Comparison of ENCODE assay signal across 21 cellular contexts in genomic region chr5:111200828-111201227, GRCh38. TPM values are rescaled to one million over a fixed set of nuclear protein-coding genes. Genes with fewer than 3 reads are reported as not detected.
DNase-seq lines count a peak whose midpoint lies in the region; ATAC-seq, FAIRE-seq and TF ChIP-seq lines count a peak whose summit lies in the region.
"Had no signal": no experiment of that assay in that cellular context is flagged by ENCODE, and none has a peak within 500 bp of the region (broad histone marks: within the 10 kb centered on the region; RNA-seq: fewer than 3 reads in every experiment).

No MANE protein-coding gene starts in this region.

- in situ Hi-C loops in GM12878 (cut with MboI) = no loop called here

- TF ChIP-seq POLR2A in GM12878 (IDR thresholded peaks at IDR 0.05; ENCODE audit: low read depth, low read length) = no peak

- H3K27me3 ChIP-seq in GM12878 (replicated peaks in 1 of 2; ENCODE audit: control insufficient read depth in 2 of 2, insufficient read depth in 2 of 2, low read length in 1 of 2) = no peaks in the 10 kb centered on the region
- H3K27me3 ChIP-seq: BLaER1 had no signal

- no peak for TF ChIP-seq RAD21 in GM12878 (IDR thresholded peaks at IDR 0.05; ENCODE audit: insufficient read depth, low read depth, low read length)

- H3K4me2 ChIP-seq in GM12878 (ENCODE audit: control insufficient read depth, insufficient read depth) = no peak overlapping the region
- H3K4me2 ChIP-seq: BLaER1, GM23338 had no signal

- intact Hi-C loops in GM12878 (cut with micrococcal nuclease; ENCODE audit: unreplicated experiment) = no loop called here

- RAD21 ChIA-PET in GM12878 (lab: Charles Lee; ENCODE audit: unreplicated experiment) = interaction anchor here (0.8 to 2.8 kb wide), 6 partner anchors 10 to 445 kb away, joined by 3 to 7 read pairs (median 3); no protein-coding TSS in a partner anchor

- POLR2A ChIA-PET in HEK293 (lab: Yijun Ruan, JAX) (no interaction called here), GM12878 (lab: Charles Lee) (interaction anchor here (0.6 to 1.3 kb wide), 3 partner anchors 11 to 133 kb away, joined by 3 to 4 read pairs (median 4); partner anchors contain the start of gene CAMK4)

- H3K27ac ChIP-seq in HEK293 (ENCODE audit: extremely low read depth, low read depth, low read length) (no peak overlapping the region), GM12878 (ENCODE audit: control insufficient read depth, insufficient read depth) (no peak overlapping the region), caudate nucleus (ENCODE audit: low read depth, low read length) (no peak overlapping the region)
- H3K27ac ChIP-seq: BLaER1 had no signal

- BruUV-seq in GM12878 (replicated peaks; lab: Mats Ljungman, UMichigan) = no TSS peak

- 93% methylated on average over 1 of the region's 1 CpG for WGBS in GM12878 (ENCODE audit: insufficient coverage, insufficient replicate concordance, low lambda C conversion rate, missing lambda C conversion rate)

- H3K9me3 ChIP-seq in HEK293 (ENCODE audit: control insufficient read depth, insufficient read depth, low read depth, low read length) (no peaks in the 10 kb centered on the region), GM12878 (replicated peaks; ENCODE audit: control insufficient read depth, insufficient read depth, low read length) (no peaks in the 10 kb centered on the region)
- H3K9me3 ChIP-seq: BLaER1 had no signal

- no peaks in the 10 kb centered on the region for H4K20me1 ChIP-seq in GM12878 (ENCODE audit: control insufficient read depth, insufficient read depth)
- H4K20me1 ChIP-seq: BLaER1 had no signal

- H3K4me3 ChIP-seq in HEK293 (ENCODE audit: low read depth, low read length) (no peak overlapping the region), GM12878 (no peak overlapping the region)
- H3K4me3 ChIP-seq: BLaER1, GM23338, K562 had no signal

- H3K79me2 ChIP-seq in GM12878 (ENCODE audit: control insufficient read depth, insufficient read depth, low read length) = no peaks in the 10 kb centered on the region

- H2AFZ ChIP-seq in GM12878 (ENCODE audit: control insufficient read depth, low read depth, low read length) = no peak overlapping the region; the same call in 1 of the 2 replicates
- H2AFZ ChIP-seq: GM23338 had no signal

- SMC1A ChIA-PET in GM12878 (lab: Charles Lee; ENCODE audit: uncharacterized antibody, unreplicated experiment) = interaction anchor here (1.0 to 3.7 kb wide), 14 partner anchors 9 to 78 kb away, joined by 3 to 17 read pairs (median 4); partner anchors contain the start of gene CAMK4

- no peak for TF ChIP-seq EP300 in GM12878 (IDR thresholded peaks at IDR 0.05; ENCODE audit: borderline replicate concordance in 1 of 2, control insufficient read depth in 1 of 2, low read depth in 2 of 2, low read length in 2 of 2)

- H3K36me3 ChIP-seq in HEK293 (ENCODE audit: control insufficient read depth in 2 of 2, insufficient read depth in 1 of 2, low read length in 2 of 2) = no peaks in the 10 kb centered on the region
- H3K36me3 ChIP-seq in GM12878 (ENCODE audit: control insufficient read depth in 2 of 2, insufficient read depth in 2 of 2, low read length in 1 of 2) = no peaks in the 10 kb centered on the region
- H3K36me3 ChIP-seq: BLaER1 had no signal

- DNase-seq in NCI-H2107 treated with DMSO at 0.1 percent for 48 hours (lab: John Stamatoyannopoulos, UW; ENCODE audit: unreplicated experiment) (peak; percentile 41), NCI-H2107 (lab: John Stamatoyannopoulos, UW) (no peak), GM12878 (ENCODE audit: low read depth, low spot score) (no peak), caudate nucleus (lab: John Stamatoyannopoulos, UW) (no peak), NCI-H2171 treated with DMSO at 0.1 percent for 48 hours (lab: John Stamatoyannopoulos, UW) (no peak)
- DNase-seq: 8988T; Calu3; CD4-positive, alpha-beta memory T cell; DMS53; GDM1; IMR-90 had no signal

- no peak overlapping the region for H3K9ac ChIP-seq in GM12878 (ENCODE audit: control insufficient read depth, insufficient read depth, low read length)
- H3K9ac ChIP-seq: BLaER1 had no signal

- FAIRE-seq in GM12878 (lab: Jason Lieb, UNC) = no peak
- FAIRE-seq: GM19239, H54, HTR-8/SVneo, K562 had no signal

- TF ChIP-seq CTCF in HEK293 (tag by site-specific recombination; IDR thresholded peaks at IDR 0.05) (no peak), GM12878 (IDR thresholded peaks at IDR 0.05 in 2 of 3, conservative IDR thresholded peaks at IDR 0.05 in 1 of 3; ENCODE audit: control insufficient read depth in 2 of 3, extremely low read depth in 1 of 3, insufficient read depth in 1 of 3, low read depth in 3 of 3, low read length in 3 of 3) (no peak)

- CTCF ChIA-PET in HEK293 (lab: Yijun Ruan, JAX) (interaction anchor here (0.8 kb wide), 1 partner anchor 78 kb away, joined by 3 read pairs; no protein-coding TSS in a partner anchor), GM12878 (lab: Yijun Ruan, JAX) (interaction anchor here (0.8 to 2.8 kb wide), 8 partner anchors 10 to 77 kb away, joined by 3 to 12 read pairs (median 4); no protein-coding TSS in a partner anchor)

- ATAC-seq in GM18858 (IDR thresholded peaks at IDR 0.05; ENCODE audit: unreplicated experiment) (peak; percentile 55), GM12878 (peak; percentile 70), GM21619 (IDR thresholded peaks at IDR 0.05; ENCODE audit: unreplicated experiment) (no peak)
- ATAC-seq: GM23338, HCT116, K562 had no signal

- H3K4me1 ChIP-seq in HEK293 (ENCODE audit: control insufficient read depth, insufficient read depth, low read length) (peaks cover 14% of the 10 kb centered on the region; the same call in 1 of the 2 replicates), GM12878 (ENCODE audit: control insufficient read depth, insufficient read depth, low read length) (peaks cover 13% of the 10 kb centered on the region)
- H3K4me1 ChIP-seq: BLaER1 had no signal

TF ChIP-seq in HEK293, 187 proteins besides CTCF, POLR2A, EP300 and RAD21 (continues in another document):
- no peak for TF ChIP-seq KLF10 (tag by site-specific recombination; IDR thresholded peaks at IDR 0.05)
- no peak for TF ChIP-seq RBAK (tag by site-specific recombination; IDR thresholded peaks at IDR 0.05)
- TF ChIP-seq ZSCAN18 (tag by site-specific recombination; IDR thresholded peaks at IDR 0.05) = no peak
- TF ChIP-seq ZNF580 (tag by site-specific recombination; IDR thresholded peaks at IDR 0.05) = no peak; the same call in 1 of the 2 replicates
- TF ChIP-seq ZNF791 (tag by site-specific recombination; IDR thresholded peaks at IDR 0.05) = no peak
- no peak for TF ChIP-seq ZNF558 (tag by site-specific recombination; IDR thresholded peaks at IDR 0.05)

TF ChIP-seq in GM12878, 131 proteins besides CTCF, POLR2A, EP300 and RAD21 (continues in another document):
- no peak for TF ChIP-seq TCF7 (IDR thresholded peaks at IDR 0.05; ENCODE audit: borderline replicate concordance)
- no peak for TF ChIP-seq RFX5 (IDR thresholded peaks at IDR 0.05; ENCODE audit: low read depth, low read length)
- no peak for TF ChIP-seq ZNF217 (IDR thresholded peaks at IDR 0.05)
- no peak for TF ChIP-seq EED (IDR thresholded peaks at IDR 0.05; ENCODE audit: low read depth)
- no peak for TF ChIP-seq JUND (IDR thresholded peaks at IDR 0.05; ENCODE audit: low read depth, low read length)
- TF ChIP-seq CHD2 (IDR thresholded peaks at IDR 0.05; ENCODE audit: borderline replicate concordance, low read depth, low read length) = no peak
- no peak for TF ChIP-seq CEBPZ (IDR thresholded peaks at IDR 0.05; ENCODE audit: low read depth, low read length)
- TF ChIP-seq RB1 (IDR thresholded peaks at IDR 0.05; ENCODE audit: borderline replicate concordance) = no peak
- no peak for TF ChIP-seq ATF7 (IDR thresholded peaks at IDR 0.05; ENCODE audit: low read depth)
- TF ChIP-seq IRF4 (IDR thresholded peaks at IDR 0.05; ENCODE audit: low read depth, low read length) = no peak
- no peak for TF ChIP-seq EGR1 (IDR thresholded peaks at IDR 0.05; ENCODE audit: borderline replicate concordance in 1 of 2, low read depth in 2 of 2, low read length in 2 of 2)

RNA-seq across cellular contexts. Expression of gene CAMK4, which starts 23.4 kb away (rescaled TPM):
- 79.4 and 87.6 TPM in 2 replicates for total RNA-seq in GM12878 (2013; cell fraction: nucleolus; rRNA removed)
- total RNA-seq in GM12878 (2014; rRNA removed) (31.5 and 34.5 TPM in 2 replicates), GM12878 (2014; rRNA removed; fragmentation: Illumina TruSeq; extraction: Trizol) (51.0 and 55.6 TPM in 2 replicates), GM12878 (2021) (51.9 and 54.4 TPM in 2 replicates)
- polyA plus RNA-seq in GM12878 (2011; ENCODE audit: low read depth) = 10.7 TPM
- polyA plus RNA-seq in GM12878 (2011; rRNA removed) (35.8 and 47.1 TPM in 2 replicates), GM12878 (2014; fragmentation: Illumina TruSeq; extraction: Trizol) (30.5 and 39.0 TPM in 2 replicates), GM12878 (2014; fragmentation: Nextera tagmentation; extraction: Ambion mirVana) (10 to 100 TPM; 13.3 to 15.0 TPM), GM12878 (2014; rRNA removed) (38.5 and 45.0 TPM in 2 replicates), GM12878 (2016; fragmentation: Nextera tagmentation; extraction: Ambion mirVana) (10 to 100 TPM; 31.4 to 34.9 TPM)
- polyA plus RNA-seq in GM12878 (2011; cell fraction: cytosol; rRNA removed) = 17.7 and 18.9 TPM in 2 replicates
- 14.0 and 16.6 TPM in 2 replicates for polyA plus RNA-seq in GM12878 (2011; cell fraction: nucleus; rRNA removed)
- polyA plus RNA-seq in GM12878 (2012) = 18.5 and 26.3 TPM in 2 replicates
- 41.1 and 45.5 TPM in 2 replicates for polyA minus RNA-seq in GM12878 (2011; rRNA and poly(A)+ RNA removed)
- 17.9 and 34.2 TPM in 2 replicates for polyA minus RNA-seq in GM12878 (2011; cell fraction: cytosol; rRNA and poly(A)+ RNA removed)
- polyA minus RNA-seq in GM12878 (2011; cell fraction: nucleus; rRNA and poly(A)+ RNA removed) = 25.5 and 30.0 TPM in 2 replicates
- polyA plus RNA-seq: K562 had no signal
